In genomic region chr5:135343417-135343816, GRCh38 we compare ENCODE assay signal across 23 cellular contexts. TPM values are rescaled to one million over a fixed set of nuclear protein-coding genes. Genes with fewer than 3 reads are reported as not detected.
A peak's percentile ranks its signal among the peaks of the same experiment; 100 is the strongest.
DNase-seq lines count a peak whose midpoint lies in the region; ATAC-seq, FAIRE-seq and TF ChIP-seq lines count a peak whose summit lies in the region.
"Had no signal": no experiment of that assay in that cellular context is flagged by ENCODE, and none has a peak within 500 bp of the region (broad histone marks: within the 10 kb centered on the region; RNA-seq: fewer than 3 reads in every experiment).

No MANE protein-coding gene starts in this region.

- ATAC-seq in stimulated activated naive CD8-positive, alpha-beta T cell treated with anti-CD3 and anti-CD28 coated beads, Interleukin-15, amount 100 ng/mL, for 72 hours: no peak
- ATAC-seq in stimulated activated naive CD8-positive, alpha-beta T cell treated with anti-CD3 and anti-CD28 coated beads, Interleukin-15, Interleukin-2, amounts not matched to agents 100 U/mL and 50 U/mL, for 24 hours: no peak
- ATAC-seq in RWPE2 (ENCODE audit: low read depth) (peak; percentile 43; the same call in 1 of the 3 replicates), foreskin keratinocyte (peak; percentile 60)
- ATAC-seq in activated CD8-positive, alpha-beta T cell treated with anti-CD3 and anti-CD28 coated beads, Interleukin-2, amount 10 ng/mL, durations not matched to agents 7 days and 5 days: no peak
- ATAC-seq: esophagus mucosa, GM23338 had no signal

- H3K4me1 ChIP-seq in RWPE2 (ENCODE audit: insufficient read depth, poor library complexity, severe bottlenecking): no peaks in the 10 kb centered on the region
- no peaks in the 10 kb centered on the region for H3K4me1 ChIP-seq in foreskin keratinocyte
- H3K4me1 ChIP-seq: ascending aorta had no signal

- H3K4me1 Mint-ChIP-seq in stimulated activated naive CD8-positive, alpha-beta T cell treated with anti-CD3 and anti-CD28 coated beads, Interleukin-15, amount 100 ng/mL, for 72 hours: peaks cover 14% of the 10 kb centered on the region
- H3K4me1 Mint-ChIP-seq in activated CD8-positive, alpha-beta T cell treated with anti-CD3 and anti-CD28 coated beads, Interleukin-2, amount 10 ng/mL, durations not matched to agents 7 days and 5 days (ENCODE audit: low read depth): no peaks in the 10 kb centered on the region
- H3K4me1 Mint-ChIP-seq: CD4-positive, alpha-beta memory T cell; GM23338; mesothelial cell of epicardium had no signal

- POLR2A ChIA-PET in activated CD8-positive, alpha-beta T cell treated with anti-CD3 and anti-CD28 coated beads, Interleukin-2, amount 10 ng/mL, durations not matched to agents 7 days and 5 days (lab: Charles Lee): interaction anchor here (0.9 to 1.0 kb wide), 2 partner anchors 12 to 17 kb away, joined by 3 read pairs; no protein-coding TSS in a partner anchor

- no peaks in the 10 kb centered on the region for H3K9me3 ChIP-seq in RWPE2 (ENCODE audit: severe bottlenecking)
- H3K9me3 ChIP-seq: ascending aorta had no signal

- H3K4me3 ChIP-seq in RWPE2 (ENCODE audit: severe bottlenecking): no peak overlapping the region
- H3K4me3 ChIP-seq: ascending aorta, GM23338 had no signal

- CTCF ChIA-PET in activated CD8-positive, alpha-beta T cell treated with anti-CD3 and anti-CD28 coated beads, Interleukin-2, amount 10 ng/mL, durations not matched to agents 7 days and 5 days (lab: Charles Lee): no interaction called here

- H3K36me3 ChIP-seq in RWPE2 (ENCODE audit: low read depth): peaks cover 97% of the 10 kb centered on the region

- H3K27ac ChIP-seq in RWPE2 (ENCODE audit: poor library complexity, severe bottlenecking) (no peak overlapping the region), foreskin keratinocyte (no peak overlapping the region)
- H3K27ac ChIP-seq: ascending aorta, WERI-Rb-1 had no signal

- no peak for DNase-seq in stimulated activated naive CD8-positive, alpha-beta T cell treated with anti-CD3 and anti-CD28 coated beads, Interleukin-15, amount 100 ng/mL, for 72 hours
- no peak for DNase-seq in stimulated activated naive CD8-positive, alpha-beta T cell treated with anti-CD3 and anti-CD28 coated beads, Interleukin-15, Interleukin-2, amounts not matched to agents 100 U/mL and 50 U/mL, for 24 hours
- DNase-seq in RWPE2 (ENCODE audit: low spot score) (no peak), foreskin keratinocyte (peak in 1 of 2 donors; percentile 15), urothelium cell line (ENCODE audit: low spot score) (no peak), posterior cingulate gyrus (no peak), SIG-M5 (lab: John Stamatoyannopoulos, UW) (no peak)
- DNase-seq in activated CD8-positive, alpha-beta T cell treated with anti-CD3 and anti-CD28 coated beads, Interleukin-2, amount 10 ng/mL, durations not matched to agents 7 days and 5 days: no peak
- DNase-seq: activated CD4-positive, alpha-beta T cell treated with anti-CD3 and anti-CD28 coated beads, Interleukin-2, amount 50 U/mL, for 1 hour; activated naive CD4-positive, alpha-beta T cell treated with anti-CD3 and anti-CD28 coated beads for 36 hours; CD4-positive, alpha-beta memory T cell; glutamatergic neuron; MV-4-11; NCI-H1694 treated with DMSO at 0.1 percent for 48 hours; NCI-H69; Right ventricle myocardium superior; stimulated activated CD8-positive, alpha-beta memory T cell treated with anti-CD3 and anti-CD28 coated beads, Interleukin-4, amount 100 ng/mL, for 48 hours; WERI-Rb-1 had no signal

- TF ChIP-seq CTCF in RWPE2 (IDR thresholded peaks at IDR 0.05; ENCODE audit: poor library complexity, severe bottlenecking) (no peak), foreskin keratinocyte (conservative IDR thresholded peaks at IDR 0.05) (no peak)

- peaks cover 59% of the 10 kb centered on the region for H3K36me3 Mint-ChIP-seq in activated CD8-positive, alpha-beta T cell treated with anti-CD3 and anti-CD28 coated beads, Interleukin-2, amount 10 ng/mL, durations not matched to agents 7 days and 5 days (ENCODE audit: low read depth)

- H3K27me3 Mint-ChIP-seq in stimulated activated naive CD8-positive, alpha-beta T cell treated with anti-CD3 and anti-CD28 coated beads, Interleukin-15, amount 100 ng/mL, for 72 hours: no peaks in the 10 kb centered on the region
- H3K27me3 Mint-ChIP-seq in activated CD8-positive, alpha-beta T cell treated with anti-CD3 and anti-CD28 coated beads, Interleukin-2, amount 10 ng/mL, durations not matched to agents 7 days and 5 days (ENCODE audit: low read depth): no peaks in the 10 kb centered on the region
- H3K27me3 Mint-ChIP-seq: CD4-positive, alpha-beta memory T cell had no signal

- H3K27ac Mint-ChIP-seq in stimulated activated naive CD8-positive, alpha-beta T cell treated with anti-CD3 and anti-CD28 coated beads, Interleukin-15, amount 100 ng/mL, for 72 hours: peak overlapping the region; percentile 81 to 88
- H3K27ac Mint-ChIP-seq in activated CD8-positive, alpha-beta T cell treated with anti-CD3 and anti-CD28 coated beads, Interleukin-2, amount 10 ng/mL, durations not matched to agents 7 days and 5 days: no peak overlapping the region
- H3K27ac Mint-ChIP-seq: activated naive CD4-positive, alpha-beta T cell treated with anti-CD3 and anti-CD28 coated beads for 36 hours; GM23338; mesothelial cell of epicardium had no signal

- H3K9me3 Mint-ChIP-seq in stimulated activated naive CD8-positive, alpha-beta T cell treated with anti-CD3 and anti-CD28 coated beads, Interleukin-15, amount 100 ng/mL, for 72 hours: no peaks in the 10 kb centered on the region
- H3K9me3 Mint-ChIP-seq in activated CD8-positive, alpha-beta T cell treated with anti-CD3 and anti-CD28 coated beads, Interleukin-2, amount 10 ng/mL, durations not matched to agents 7 days and 5 days (ENCODE audit: insufficient read depth): no peaks in the 10 kb centered on the region
- H3K9me3 Mint-ChIP-seq: activated naive CD4-positive, alpha-beta T cell treated with anti-CD3 and anti-CD28 coated beads for 36 hours; CD4-positive, alpha-beta memory T cell; GM23338; mesothelial cell of epicardium had no signal

- no peaks in the 10 kb centered on the region for H3K27me3 ChIP-seq in RWPE2 (ENCODE audit: insufficient read depth, poor library complexity, severe bottlenecking)
- H3K27me3 ChIP-seq in foreskin keratinocyte: no peaks in the 10 kb centered on the region
- H3K27me3 ChIP-seq: ascending aorta had no signal

- no peak for FAIRE-seq in urothelium cell line (lab: Jason Lieb, UNC)
- FAIRE-seq: GM19239 had no signal

- no peak overlapping the region for H3K4me3 Mint-ChIP-seq in stimulated activated naive CD8-positive, alpha-beta T cell treated with anti-CD3 and anti-CD28 coated beads, Interleukin-15, amount 100 ng/mL, for 72 hours
- H3K4me3 Mint-ChIP-seq in activated CD8-positive, alpha-beta T cell treated with anti-CD3 and anti-CD28 coated beads, Interleukin-2, amount 10 ng/mL, durations not matched to agents 7 days and 5 days: no peak overlapping the region
- H3K4me3 Mint-ChIP-seq: activated naive CD4-positive, alpha-beta T cell treated with anti-CD3 and anti-CD28 coated beads for 36 hours; CD4-positive, alpha-beta memory T cell; GM23338; mesothelial cell of epicardium had no signal

- intact Hi-C loops in posterior cingulate gyrus (cut with DNase I): no loop called here

RNA-seq across cellular contexts. Expression of gene MACROH2A1, which starts 55.6 kb away (rescaled TPM):
- total RNA-seq in foreskin keratinocyte: 253 and 264 TPM in 2 replicates
- 192 and 224 TPM in 2 replicates for polyA plus RNA-seq in foreskin keratinocyte
- 100 to 1,000 TPM; 328 to 332 TPM for total RNA-seq in activated CD8-positive, alpha-beta T cell treated with anti-CD3 and anti-CD28 coated beads, Interleukin-2, amount 10 ng/mL, durations not matched to agents 7 days and 5 days

Comparison
In these comparisons a context has a peak if more than half of its experiments do, and no peak if none do; other contexts are left out.
1. ATAC-seq: peak in RWPE2 (single experiment) and foreskin keratinocyte (single experiment); none in stimulated activated naive CD8-positive, alpha-beta T cell treated with anti-CD3 and anti-CD28 coated beads, Interleukin-15, amount 100 ng/mL, for 72 hours (single experiment), stimulated activated naive CD8-positive, alpha-beta T cell treated with anti-CD3 and anti-CD28 coated beads, Interleukin-15, Interleukin-2, amounts not matched to agents 100 U/mL and 50 U/mL, for 24 hours (single experiment) and activated CD8-positive, alpha-beta T cell treated with anti-CD3 and anti-CD28 coated beads, Interleukin-2, amount 10 ng/mL, durations not matched to agents 7 days and 5 days (single experiment).